In genomic region chr11:118353084-118353710, GRCh38 we compare ENCODE assay signal across 9 cellular contexts. TPM values are rescaled to one million over a fixed set of nuclear protein-coding genes. Genes with fewer than 3 reads are reported as not detected.
DNase-seq lines count a peak whose midpoint lies in the region; ATAC-seq and TF ChIP-seq lines count a peak whose summit lies in the region.
"Had no signal": no experiment of that assay in that cellular context is flagged by ENCODE, and none has a peak within 500 bp of the region (broad histone marks: within the 10 kb centered on the region; RNA-seq: fewer than 3 reads in every experiment).

No MANE protein-coding gene starts in this region.

- TF ChIP-seq POLR2A in sigmoid colon (IDR thresholded peaks at IDR 0.05) = no peak

- peak; percentile 47 for ATAC-seq in effector memory CD8-positive, alpha-beta T cell (replicated peaks)
- no peak for ATAC-seq in HG03521 (IDR thresholded peaks at IDR 0.05; ENCODE audit: unreplicated experiment)

- no peak overlapping the region for H3K4me3 Mint-ChIP-seq in activated naive CD4-positive, alpha-beta T cell treated with anti-CD3 and anti-CD28 coated beads, Interleukin-2, amount 10 ng/mL, durations not matched to agents 7 days and 5 days
- H3K4me3 Mint-ChIP-seq in effector memory CD8-positive, alpha-beta T cell = no peak overlapping the region
- no peak overlapping the region for H3K4me3 Mint-ChIP-seq in Calu3 (ENCODE audit: low read depth, unreplicated experiment)

- H3K4me1 Mint-ChIP-seq in activated naive CD4-positive, alpha-beta T cell treated with anti-CD3 and anti-CD28 coated beads, Interleukin-2, amount 10 ng/mL, durations not matched to agents 7 days and 5 days = peaks cover 31% of the 10 kb centered on the region
- peaks cover 10 to 28% of the 10 kb centered on the region in 2 donors for H3K4me1 Mint-ChIP-seq in effector memory CD8-positive, alpha-beta T cell (ENCODE audit: low read depth in 2 of 2)
- H3K4me1 Mint-ChIP-seq in Calu3 (ENCODE audit: low read depth, unreplicated experiment) = peaks cover 7% of the 10 kb centered on the region

- H3K9me2 ChIP-seq in OCI-LY7 (ENCODE audit: insufficient read depth, low read length) = no peaks in the 10 kb centered on the region

- H3K4me3 ChIP-seq in OCI-LY7 (ENCODE audit: low read depth, low read length, poor library complexity, severe bottlenecking) (no peak overlapping the region), sigmoid colon (no peak overlapping the region)

- peaks cover 0 to 25% (median 0%) of the 10 kb centered on the region in 3 donors for H3K27me3 ChIP-seq in sigmoid colon

- BruUV-seq in OCI-LY7 (replicated peaks; lab: Mats Ljungman, UMichigan) (no TSS peak), Calu3 (replicated peaks; lab: Mats Ljungman, UMichigan) (no TSS peak)

- H3K9me3 ChIP-seq in OCI-LY7 (ENCODE audit: low read length) (no peaks in the 10 kb centered on the region), sigmoid colon (no peaks in the 10 kb centered on the region)

- H4K20me1 ChIP-seq in OCI-LY7 (ENCODE audit: insufficient read depth, low read length) = no peaks in the 10 kb centered on the region

- H3K27ac Mint-ChIP-seq in activated naive CD4-positive, alpha-beta T cell treated with anti-CD3 and anti-CD28 coated beads, Interleukin-2, amount 10 ng/mL, durations not matched to agents 7 days and 5 days = peak overlapping the region; percentile 80
- peak overlapping the region; percentile 65 to 80 for H3K27ac Mint-ChIP-seq in effector memory CD8-positive, alpha-beta T cell
- H3K27ac Mint-ChIP-seq in Calu3 (ENCODE audit: unreplicated experiment) = no peak overlapping the region

- H3K9me3 Mint-ChIP-seq in activated naive CD4-positive, alpha-beta T cell treated with anti-CD3 and anti-CD28 coated beads, Interleukin-2, amount 10 ng/mL, durations not matched to agents 7 days and 5 days = no peaks in the 10 kb centered on the region
- no peaks in the 10 kb centered on the region for H3K9me3 Mint-ChIP-seq in effector memory CD8-positive, alpha-beta T cell
- no peaks in the 10 kb centered on the region for H3K9me3 Mint-ChIP-seq in Calu3 (ENCODE audit: low read depth, unreplicated experiment)

- H2AFZ ChIP-seq in OCI-LY7 (ENCODE audit: low read length) = peak overlapping the region; percentile 65

- CTCF ChIA-PET in activated naive CD4-positive, alpha-beta T cell treated with anti-CD3 and anti-CD28 coated beads, Interleukin-2, amount 10 ng/mL, durations not matched to agents 7 days and 5 days (lab: Charles Lee) = interaction anchor here (1.0 to 8.9 kb wide), 16 partner anchors 8 to 182 kb away, joined by 3 to 89 read pairs (median 4); partner anchors contain the start of genes CD3D and CD3E
- CTCF ChIA-PET in OCI-LY7 (lab: Charles Lee; ENCODE audit: unreplicated experiment) (interaction anchor here (1.1 to 1.3 kb wide), 2 partner anchors 77 to 155 kb away, joined by 3 to 5 read pairs; no protein-coding TSS in a partner anchor), Calu3 (lab: Charles Lee) (interaction anchor here (1.8 kb wide), 1 partner anchor 58 kb away, joined by 8 read pairs; no protein-coding TSS in a partner anchor)

- H3K4me1 ChIP-seq in OCI-LY7 (ENCODE audit: insufficient read depth, low read length, poor library complexity, severe bottlenecking) (peaks cover 5% of the 10 kb centered on the region), sigmoid colon (no peaks in the 10 kb centered on the region)

- TF ChIP-seq CTCF in OCI-LY7 (conservative IDR thresholded peaks at IDR 0.05; ENCODE audit: low read length) = peak; percentile 92
- TF ChIP-seq CTCF in sigmoid colon (IDR thresholded peaks at IDR 0.05) = peak; percentile 18 to 48 (median 28)
- no peak for TF ChIP-seq CTCF in Calu3 (IDR thresholded peaks at IDR 0.05; ENCODE audit: unreplicated experiment)

- WGBS in sigmoid colon, 2 donors = 11 to 19% methylated on average over 6 of the region's 6 CpGs

- POLR2A ChIA-PET in OCI-LY7 (lab: Charles Lee) = no interaction called here

- H3K36me3 ChIP-seq in OCI-LY7 (ENCODE audit: insufficient read depth, low read length) = no peaks in the 10 kb centered on the region
- no peaks in the 10 kb centered on the region for H3K36me3 ChIP-seq in sigmoid colon

- H3K27me3 Mint-ChIP-seq in activated naive CD4-positive, alpha-beta T cell treated with anti-CD3 and anti-CD28 coated beads, Interleukin-2, amount 10 ng/mL, durations not matched to agents 7 days and 5 days = no peaks in the 10 kb centered on the region
- no peaks in the 10 kb centered on the region for H3K27me3 Mint-ChIP-seq in effector memory CD8-positive, alpha-beta T cell
- H3K27me3 Mint-ChIP-seq in Calu3 (ENCODE audit: unreplicated experiment) = peaks cover 49% of the 10 kb centered on the region

- H3K4me2 ChIP-seq in OCI-LY7 (ENCODE audit: low read length) = 0 out of 2 replicates have a peak overlapping the region, but pooled peaks have one; percentile 9

- H3K27ac ChIP-seq in OCI-LY7 (ENCODE audit: low read depth, low read length, poor library complexity, severe bottlenecking) (no peak overlapping the region), sigmoid colon (no peak overlapping the region)

- H3K79me2 ChIP-seq in OCI-LY7 (ENCODE audit: insufficient read depth, low read depth, low read length) = no peaks in the 10 kb centered on the region

- peaks cover 54% of the 10 kb centered on the region for H3K36me3 Mint-ChIP-seq in activated naive CD4-positive, alpha-beta T cell treated with anti-CD3 and anti-CD28 coated beads, Interleukin-2, amount 10 ng/mL, durations not matched to agents 7 days and 5 days
- H3K36me3 Mint-ChIP-seq in effector memory CD8-positive, alpha-beta T cell (ENCODE audit: insufficient read depth) = peaks cover 67% of the 10 kb centered on the region
- no peaks in the 10 kb centered on the region for H3K36me3 Mint-ChIP-seq in Calu3 (ENCODE audit: insufficient read depth, unreplicated experiment)

- intact Hi-C loops in OCI-LY7 (cut with micrococcal nuclease; ENCODE audit: unreplicated experiment) (loop anchor here (1.0 to 5.0 kb wide), 3 partner anchors 57 to 155 kb away; no protein-coding TSS in a partner anchor), sigmoid colon (cut with DNase I) (loop anchor here (5.0 kb wide), 1 partner anchor 206 kb away; no protein-coding TSS in a partner anchor), Calu3 (cut with micrococcal nuclease; ENCODE audit: unreplicated experiment) (loop anchor here (1.0 to 5.0 kb wide), 2 partner anchors 57 to 156 kb away; no protein-coding TSS in a partner anchor)

- TF ChIP-seq EP300 in sigmoid colon (IDR thresholded peaks at IDR 0.05) = no peak

- DNase-seq in activated naive CD4-positive, alpha-beta T cell treated with anti-CD3 and anti-CD28 coated beads, Interleukin-2, amount 10 ng/mL, durations not matched to agents 7 days and 5 days = no peak
- DNase-seq in activated naive CD4-positive, alpha-beta T cell treated with anti-CD3 and anti-CD28 coated beads, Interleukin-2, amount 50 U/mL, for 16 hours = no peak
- DNase-seq in OCI-LY7 (ENCODE audit: low spot score) (peak; percentile 60), sigmoid colon (no peak), Calu3 (no peak), GM19238 (ENCODE audit: insufficient read length, low spot score) (no peak)
- no peak for DNase-seq in effector memory CD8-positive, alpha-beta T cell

RNA-seq across cellular contexts. Expression of gene UBE4A, which starts 6.2 kb away (rescaled TPM):
- total RNA-seq in OCI-LY7 (2014; rRNA removed; shearing (Covaris generic)) = 24.1 and 28.0 TPM in 2 replicates
- 37.7 and 38.4 TPM in 2 replicates for total RNA-seq in OCI-LY7 (2022)
- 10 to 100 TPM; 33.8 to 37.4 (median 36.4) TPM for total RNA-seq in sigmoid colon
- 10 to 100 TPM in 1 of 3 donors, 1 to 10 TPM in 2; 2.1 to 15.7 (median 2.4) TPM for polyA plus RNA-seq in sigmoid colon
- 28.8 and 30.8 TPM in 2 replicates for total RNA-seq in Calu3 (2022)

RNA-seq across cellular contexts. Expression of gene CD3G, which starts 9.1 kb away (rescaled TPM):
- not detected in 2 replicates for total RNA-seq in OCI-LY7 (2014; rRNA removed; shearing (Covaris generic))
- total RNA-seq in OCI-LY7 (2022) = not detected in 2 replicates
- total RNA-seq in sigmoid colon = 1 to 10 TPM in 1 of 4 donors, under 1 TPM in 2, not detected in 1; 0.66 to 3.5 (median 0.71) TPM
- 1 to 10 TPM in 1 of 3 donors, not detected in 2; 7.8 TPM for polyA plus RNA-seq in sigmoid colon
- total RNA-seq in Calu3 (2022) = not detected in 2 replicates
- total RNA-seq: dermis microvascular lymphatic vessel endothelial cell had no signal

RNA-seq across cellular contexts. Expression of gene CD3D, which starts 10.7 kb away (rescaled TPM):
- not detected in 2 replicates for total RNA-seq in OCI-LY7 (2014; rRNA removed; shearing (Covaris generic))
- not detected in 2 replicates for total RNA-seq in OCI-LY7 (2022)
- total RNA-seq in sigmoid colon = 1 to 10 TPM in 2 of 4 donors, not detected in 2; 1.4 to 1.7 TPM
- 10 to 100 TPM in 1 of 3 donors, 1 to 10 TPM in 1, not detected in 1; 2.5 to 57.0 TPM for polyA plus RNA-seq in sigmoid colon
- not detected in 2 replicates for total RNA-seq in Calu3 (2022)
- total RNA-seq: dermis microvascular lymphatic vessel endothelial cell had no signal

RNA-seq across cellular contexts. Expression of gene ATP5MG, which starts 48.2 kb away (rescaled TPM):
- 212 and 222 TPM in 2 replicates for total RNA-seq in OCI-LY7 (2014; rRNA removed; shearing (Covaris generic))
- total RNA-seq in OCI-LY7 (2022) = 266 and 294 TPM in 2 replicates
- 100 to 1,000 TPM in 2 of 4 donors, 10 to 100 TPM in 2; 54.7 to 141 (median 84.8) TPM for total RNA-seq in sigmoid colon
- 100 to 1,000 TPM; 232 to 559 (median 315) TPM for polyA plus RNA-seq in sigmoid colon
- 145 and 151 TPM in 2 replicates for total RNA-seq in Calu3 (2022)

RNA-seq across cellular contexts. Expression of gene CD3E, which starts 48.7 kb away (rescaled TPM):
- total RNA-seq in OCI-LY7 (2014; rRNA removed; shearing (Covaris generic)) = not detected in 2 replicates
- 1.7 and 2.0 TPM in 2 replicates for total RNA-seq in OCI-LY7 (2022)
- under 1 TPM in 2 of 4 donors, not detected in 2; 0.28 to 0.36 TPM for total RNA-seq in sigmoid colon
- 10 to 100 TPM in 1 of 3 donors, 1 to 10 TPM in 1, under 1 TPM in 1; 0.92 to 42.3 (median 1.2) TPM for polyA plus RNA-seq in sigmoid colon
- total RNA-seq in Calu3 (2022) = not detected in 2 replicates
- total RNA-seq: dermis microvascular lymphatic vessel endothelial cell had no signal
